Comparison of ENCODE assay signal across 13 cellular contexts in genomic region chr19:8452446-8453123, GRCh38. TPM values are rescaled to one million over a fixed set of nuclear protein-coding genes. Genes with fewer than 3 reads are reported as not detected.
DNase-seq lines count a peak whose midpoint lies in the region; ATAC-seq and TF ChIP-seq lines count a peak whose summit lies in the region.
"Had no signal": no experiment of that assay in that cellular context is flagged by ENCODE, and none has a peak within 500 bp of the region (broad histone marks: within the 10 kb centered on the region; RNA-seq: fewer than 3 reads in every experiment).

No MANE protein-coding gene starts in this region.

- no peaks in the 10 kb centered on the region for H3K27me3 ChIP-seq in liver (ENCODE audit: control insufficient read depth in 4 of 4, insufficient read depth in 4 of 4, low read length in 3 of 4)
- no peaks in the 10 kb centered on the region for H3K27me3 ChIP-seq in spleen (replicated peaks in 1 of 7)
- no peaks in the 10 kb centered on the region for H3K27me3 ChIP-seq in effector memory CD4-positive, alpha-beta T cell (replicated peaks; ENCODE audit: control insufficient read depth, insufficient read depth, low read length, poor library complexity, severe bottlenecking)

- TF ChIP-seq RAD21 in liver (IDR thresholded peaks at IDR 0.05), result no peak

- H3K9ac ChIP-seq in liver (ENCODE audit: low read depth in 1 of 2, low read length in 2 of 2), result no peak overlapping the region

- POLR2A ChIA-PET in activated CD8-positive, alpha-beta T cell treated with anti-CD3 and anti-CD28 coated beads for 36 hours (lab: Charles Lee), result interaction anchor here (0.6 to 2.5 kb wide), 5 partner anchors 8 to 247 kb away, joined by 3 to 13 read pairs (median 4); partner anchors contain the start of gene HNRNPM

- H3K36me3 ChIP-seq in liver (ENCODE audit: control insufficient read depth in 4 of 4, insufficient read depth in 3 of 4, low read depth in 1 of 4, low read length in 3 of 4) (peaks cover 2 to 22% (median 12%) of the 10 kb centered on the region in 4 donors), spleen (peaks cover 0 to 67% (median 28%) of the 10 kb centered on the region in 6 donors)
- H3K36me3 ChIP-seq in effector memory CD4-positive, alpha-beta T cell (ENCODE audit: control insufficient read depth, insufficient read depth, low read length), result peaks cover 29% of the 10 kb centered on the region

- TF ChIP-seq POLR2A in spleen (IDR thresholded peaks at IDR 0.05), result no peak

- H3K9me3 Mint-ChIP-seq in activated T-cell treated with anti-CD3 and anti-CD28 coated beads, Interleukin-2, amount 50 U/mL, for 24 hours, result no peaks in the 10 kb centered on the region
- H3K9me3 Mint-ChIP-seq in activated CD8-positive, alpha-beta T cell treated with anti-CD3 and anti-CD28 coated beads for 36 hours, result no peaks in the 10 kb centered on the region

- H3K36me3 Mint-ChIP-seq in activated T-cell treated with anti-CD3 and anti-CD28 coated beads, Interleukin-2, amount 50 U/mL, for 24 hours (ENCODE audit: low read depth), result peaks cover 85% of the 10 kb centered on the region
- H3K36me3 Mint-ChIP-seq in activated CD8-positive, alpha-beta T cell treated with anti-CD3 and anti-CD28 coated beads for 36 hours (ENCODE audit: low read depth), result peaks cover 56% of the 10 kb centered on the region

- no peak for DNase-seq in activated T-cell treated with anti-CD3 and anti-CD28 coated beads, Interleukin-2, amount 50 U/mL, for 24 hours
- no peak for DNase-seq in activated T-cell treated with anti-CD3 and anti-CD28 coated beads for 4 hours
- no peak for DNase-seq in activated CD8-positive, alpha-beta T cell treated with anti-CD3 and anti-CD28 coated beads for 36 hours
- DNase-seq in spleen, result no peak
- DNase-seq in NCI-H2227 treated with DMSO at 0.1 percent for 48 hours (lab: John Stamatoyannopoulos, UW), result no peak
- DNase-seq in effector memory CD4-positive, alpha-beta T cell, result no peak
- DNase-seq: NCI-H1417 treated with DMSO at 0.1 percent for 48 hours, NCI-H526, RPMI8226, T-helper 9 cell had no signal

- no peak overlapping the region for H3K4me3 ChIP-seq in liver (ENCODE audit: low read depth in 1 of 3, low read length in 3 of 3)
- H3K4me3 ChIP-seq in spleen, result no peak overlapping the region
- no peak overlapping the region for H3K4me3 ChIP-seq in effector memory CD4-positive, alpha-beta T cell (ENCODE audit: insufficient read depth, low read depth, low read length, poor library complexity, severe bottlenecking)

- no peak overlapping the region for H3K4me3 Mint-ChIP-seq in activated T-cell treated with anti-CD3 and anti-CD28 coated beads, Interleukin-2, amount 50 U/mL, for 24 hours
- no peak overlapping the region for H3K4me3 Mint-ChIP-seq in activated CD8-positive, alpha-beta T cell treated with anti-CD3 and anti-CD28 coated beads for 36 hours

- 53% methylated on average over 4 of the region's 4 CpGs for WGBS in liver
- 52 to 76% (median 65%) methylated on average over 4 of the region's 4 CpGs for WGBS in spleen, 5 donors

- intact Hi-C loops in activated CD8-positive, alpha-beta T cell treated with anti-CD3 and anti-CD28 coated beads for 36 hours (cut with micrococcal nuclease), result no loop called here
- intact Hi-C loops in spleen (cut with DNase I; ENCODE audit: low total_unique reads), result no loop called here

- no peaks in the 10 kb centered on the region for H3K27me3 Mint-ChIP-seq in activated T-cell treated with anti-CD3 and anti-CD28 coated beads, Interleukin-2, amount 50 U/mL, for 24 hours
- H3K27me3 Mint-ChIP-seq in activated CD8-positive, alpha-beta T cell treated with anti-CD3 and anti-CD28 coated beads for 36 hours, result no peaks in the 10 kb centered on the region

- peaks cover 88% of the 10 kb centered on the region for H3K4me1 Mint-ChIP-seq in activated T-cell treated with anti-CD3 and anti-CD28 coated beads, Interleukin-2, amount 50 U/mL, for 24 hours (ENCODE audit: low read depth)
- peaks cover 79% of the 10 kb centered on the region for H3K4me1 Mint-ChIP-seq in activated CD8-positive, alpha-beta T cell treated with anti-CD3 and anti-CD28 coated beads for 36 hours (ENCODE audit: low read depth)

- H3K27ac Mint-ChIP-seq in activated T-cell treated with anti-CD3 and anti-CD28 coated beads, Interleukin-2, amount 50 U/mL, for 24 hours, result peak overlapping the region; percentile 82
- H3K27ac Mint-ChIP-seq in activated CD8-positive, alpha-beta T cell treated with anti-CD3 and anti-CD28 coated beads for 36 hours, result peak overlapping the region; percentile 31

- no peak overlapping the region for H3K27ac ChIP-seq in liver (ENCODE audit: low read depth in 1 of 2, low read length in 2 of 2)
- peak overlapping the region in 5 of 8 donors; percentile 13 to 67 (median 31) for H3K27ac ChIP-seq in spleen
- no peak overlapping the region for H3K27ac ChIP-seq in effector memory CD4-positive, alpha-beta T cell (ENCODE audit: insufficient read depth, low read length, poor library complexity, severe bottlenecking)

- ATAC-seq in activated CD8-positive, alpha-beta T cell treated with anti-CD3 and anti-CD28 coated beads for 36 hours, result no peak
- ATAC-seq in GM19452 (IDR thresholded peaks at IDR 0.05; ENCODE audit: unreplicated experiment), result no peak

- peaks cover 13 to 53% (median 46%) of the 10 kb centered on the region in 4 donors for H3K4me1 ChIP-seq in liver (ENCODE audit: control insufficient read depth in 4 of 4, insufficient read depth in 4 of 4, low read length in 3 of 4)
- peaks cover 48 to 98% (median 87%) of the 10 kb centered on the region in 6 donors for H3K4me1 ChIP-seq in spleen
- peaks cover 46% of the 10 kb centered on the region for H3K4me1 ChIP-seq in effector memory CD4-positive, alpha-beta T cell (ENCODE audit: control insufficient read depth, insufficient read depth, low read length, poor library complexity, severe bottlenecking)

- H3K9me3 ChIP-seq in liver (ENCODE audit: control insufficient read depth in 4 of 4, low read length in 3 of 4) (no peaks in the 10 kb centered on the region), spleen (no peaks in the 10 kb centered on the region)
- no peaks in the 10 kb centered on the region for H3K9me3 ChIP-seq in effector memory CD4-positive, alpha-beta T cell (ENCODE audit: control insufficient read depth, low read length)

- no peak for TF ChIP-seq CTCF in activated CD8-positive, alpha-beta T cell treated with anti-CD3 and anti-CD28 coated beads for 36 hours (IDR thresholded peaks at IDR 0.05)
- TF ChIP-seq CTCF in liver (IDR thresholded peaks at IDR 0.05; ENCODE audit: low read depth, low read length, missing input control), result no peak
- TF ChIP-seq CTCF in spleen (IDR thresholded peaks at IDR 0.05 in 8 of 11, conservative IDR thresholded peaks at IDR 0.05 in 3 of 11), result no peak

- CTCF ChIA-PET in activated CD8-positive, alpha-beta T cell treated with anti-CD3 and anti-CD28 coated beads for 36 hours (lab: Charles Lee), result interaction anchor here (1.0 to 1.9 kb wide), 2 partner anchors 35 to 53 kb away, joined by 3 to 8 read pairs; no protein-coding TSS in a partner anchor

TF ChIP-seq in liver, 16 proteins besides CTCF, POLR2A, EP300 and RAD21:
- TF ChIP-seq FOXA2 (IDR thresholded peaks at IDR 0.05) (no peak), RXRA (IDR thresholded peaks at IDR 0.05) (peak in 1 of 2 donors; percentile 12), HNF4A (conservative IDR thresholded peaks at IDR 0.05) (peak; percentile 25 to 34)

RNA-seq across cellular contexts. Expression of gene HNRNPM, which starts 7.8 kb away (rescaled TPM):
- total RNA-seq in activated CD8-positive, alpha-beta T cell treated with anti-CD3 and anti-CD28 coated beads for 36 hours, result 100 to 1,000 TPM; 242 to 254 TPM
- 10 to 100 TPM; 66.3 to 75.1 TPM for total RNA-seq in liver
- 10 to 100 TPM; 39.4 to 86.9 TPM for polyA plus RNA-seq in liver
- 100 to 1,000 TPM; 105 to 229 (median 147) TPM for total RNA-seq in spleen
- polyA plus RNA-seq in spleen, result 100 to 1,000 TPM in 1 of 3 donors, 10 to 100 TPM in 2; 77.1 to 153 (median 79.9) TPM

RNA-seq across cellular contexts. Expression of gene MARCHF2, which starts 39.5 kb away (rescaled TPM):
- 1 to 10 TPM; 8.0 to 8.6 TPM for total RNA-seq in activated CD8-positive, alpha-beta T cell treated with anti-CD3 and anti-CD28 coated beads for 36 hours
- 10 to 100 TPM; 78.6 to 89.5 TPM for total RNA-seq in liver
- polyA plus RNA-seq in liver, result 10 to 100 TPM; 21.6 to 39.1 TPM
- total RNA-seq in spleen, result 100 to 1,000 TPM in 3 of 7 donors, 10 to 100 TPM in 4; 52.1 to 212 (median 81.1) TPM
- 10 to 100 TPM; 33.4 to 42.8 (median 36.2) TPM for polyA plus RNA-seq in spleen

RNA-seq across cellular contexts. Expression of gene PRAM1, which starts 49.9 kb away (rescaled TPM):
- 1 to 10 TPM in 1 of 2 experiments, under 1 TPM in 1; 0.74 to 1.1 TPM for total RNA-seq in activated CD8-positive, alpha-beta T cell treated with anti-CD3 and anti-CD28 coated beads for 36 hours
- 1 to 10 TPM in 1 of 2 donors, under 1 TPM in 1; 0.84 to 1.8 TPM for total RNA-seq in liver
- under 1 TPM; 0.75 to 0.77 TPM for polyA plus RNA-seq in liver
- total RNA-seq in spleen, result 10 to 100 TPM in 6 of 7 donors, 1 to 10 TPM in 1; 7.1 to 36.5 (median 15.1) TPM
- 10 to 100 TPM in 2 of 3 donors, 1 to 10 TPM in 1; 2.4 to 23.0 (median 22.0) TPM for polyA plus RNA-seq in spleen
- total RNA-seq: myocyte had no signal

Comparison
In these comparisons a context has a peak if more than half of its experiments do, and no peak if none do; other contexts are left out.
1. H3K27ac ChIP-seq: peak in spleen (5 of 8); none in liver (0 of 2) and effector memory CD4-positive, alpha-beta T cell (single experiment).
2. RNA of gene MARCHF2, which starts 39.5 kb away (total RNA-seq): 78.6 to 89.5 TPM in liver and 52.1 to 212 TPM in spleen; 8.0 to 8.6 TPM in activated CD8-positive, alpha-beta T cell treated with anti-CD3 and anti-CD28 coated beads for 36 hours; every median in the first group is over 4 times any median in the second.